1 cellular context compared by ENCODE assay signal in genomic region chr5:150147580-150148407, GRCh38.
TF ChIP-seq lines count a peak whose summit lies in the region.

No MANE protein-coding gene starts in this region.

TF ChIP-seq in IMR-90, 13 proteins besides CTCF, POLR2A, EP300 and RAD21 (continued from another document):
- no peak for TF ChIP-seq ELK1 (IDR thresholded peaks at IDR 0.05; ENCODE audit: borderline replicate concordance, low read depth, low read length)
